In the genomic region with DNA sequence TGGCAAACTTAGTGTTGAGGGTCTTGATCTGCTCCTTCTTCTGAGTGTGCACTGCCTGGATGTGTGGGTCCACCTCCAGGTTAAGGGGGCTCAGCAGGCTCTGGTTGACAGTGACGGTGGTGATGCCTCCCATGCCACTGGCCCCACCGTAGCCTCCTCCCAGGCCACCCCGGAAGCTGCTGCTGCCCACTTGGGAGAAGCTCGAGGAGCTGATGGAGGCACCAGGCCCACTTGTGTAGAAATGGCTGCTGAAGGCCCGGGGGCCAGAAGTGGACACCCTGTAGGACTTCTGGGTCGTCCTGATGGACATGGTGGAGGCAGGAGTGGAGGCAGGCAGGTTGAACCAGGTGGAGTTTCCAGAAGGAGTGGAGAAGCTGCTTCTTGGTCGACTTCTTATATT, we compare ENCODE assay signal across 34 cellular contexts.
"Had no signal": no experiment of that assay in that cellular context is flagged by ENCODE, and none has a peak within 500 bp of the region (broad histone marks: within the 10 kb centered on the region; RNA-seq: fewer than 3 reads in every experiment).

No MANE protein-coding gene starts in this region.

- DNase-seq: Karpas-422, Kasumi-1, MG63, MM.1S, MV-4-11, NCI-H1048, NCI-H1092, NCI-H1092 treated with DMSO at 0.1 percent for 48 hours, NCI-H1105, NCI-H1105 treated with DMSO at 0.1 percent for 48 hours, NCI-H1417, NCI-H1417 treated with DMSO at 0.1 percent for 48 hours, NCI-H1436, NCI-H1436 treated with DMSO at 0.1 percent for 48 hours, NCI-H146, NCI-H1694, NCI-H1694 treated with DMSO at 0.1 percent for 48 hours, NCI-H187, NCI-H187 treated with DMSO at 0.1 percent for 48 hours, NCI-H1930, NCI-H2029, NCI-H2029 treated with DMSO at 0.1 percent for 48 hours, NCI-H2081, NCI-H2081 treated with DMSO at 0.1 percent for 48 hours, NCI-H2107, NCI-H2171, NCI-H2171 treated with DMSO at 0.1 percent for 48 hours, NCI-H2227 treated with DMSO at 0.1 percent for 48 hours, NCI-H226, NCI-H345, NCI-H446, NCI-H446 treated with DMSO at 0.1 percent for 48 hours, NCI-H510A had no signal

- H3K27me3 ChIP-seq: MG63 had no signal

- H3K36me3 ChIP-seq: MG63 had no signal

- H3K9me3 ChIP-seq: MG63 had no signal

- H3K27ac ChIP-seq: KMS-11 had no signal

- H3K4me3 ChIP-seq: MG63 had no signal
